2 cellular contexts compared by ENCODE assay signal in the genomic region with DNA sequence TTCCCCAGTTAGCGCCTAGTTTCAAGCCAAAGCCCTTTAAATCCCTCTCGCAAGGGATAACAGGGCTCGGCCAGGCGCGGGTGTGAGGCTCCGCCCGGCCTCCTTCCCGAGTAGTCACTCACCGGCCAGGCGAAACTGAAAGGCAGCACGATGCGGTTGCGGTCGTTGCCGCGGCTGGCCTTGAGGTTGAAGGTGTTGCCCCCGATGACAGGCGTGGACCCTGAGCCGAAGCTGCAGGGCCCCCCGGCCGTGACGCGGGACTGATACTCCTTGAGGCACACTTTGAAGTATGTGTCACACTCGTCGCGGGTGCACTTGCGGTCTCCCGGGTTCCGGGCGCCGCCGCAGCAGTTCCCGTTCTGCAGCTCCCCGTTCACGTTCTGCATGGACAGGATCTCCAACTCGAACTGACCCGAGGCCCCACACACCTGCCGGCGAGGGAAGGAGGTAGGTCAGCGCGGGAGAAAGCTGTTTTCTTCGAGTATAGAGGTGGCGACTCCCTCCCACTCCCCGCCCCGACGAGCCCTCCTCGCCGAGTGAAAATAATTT.
A peak's percentile ranks its signal among the peaks of the same experiment; 100 is the strongest.
TF ChIP-seq lines count a peak whose summit lies in the region.

No MANE protein-coding gene starts in this region.

TF ChIP-seq in WTC11, 78 proteins besides CTCF, POLR2A, EP300 and RAD21 (continues in another document):
- TF ChIP-seq, protein P1, sequence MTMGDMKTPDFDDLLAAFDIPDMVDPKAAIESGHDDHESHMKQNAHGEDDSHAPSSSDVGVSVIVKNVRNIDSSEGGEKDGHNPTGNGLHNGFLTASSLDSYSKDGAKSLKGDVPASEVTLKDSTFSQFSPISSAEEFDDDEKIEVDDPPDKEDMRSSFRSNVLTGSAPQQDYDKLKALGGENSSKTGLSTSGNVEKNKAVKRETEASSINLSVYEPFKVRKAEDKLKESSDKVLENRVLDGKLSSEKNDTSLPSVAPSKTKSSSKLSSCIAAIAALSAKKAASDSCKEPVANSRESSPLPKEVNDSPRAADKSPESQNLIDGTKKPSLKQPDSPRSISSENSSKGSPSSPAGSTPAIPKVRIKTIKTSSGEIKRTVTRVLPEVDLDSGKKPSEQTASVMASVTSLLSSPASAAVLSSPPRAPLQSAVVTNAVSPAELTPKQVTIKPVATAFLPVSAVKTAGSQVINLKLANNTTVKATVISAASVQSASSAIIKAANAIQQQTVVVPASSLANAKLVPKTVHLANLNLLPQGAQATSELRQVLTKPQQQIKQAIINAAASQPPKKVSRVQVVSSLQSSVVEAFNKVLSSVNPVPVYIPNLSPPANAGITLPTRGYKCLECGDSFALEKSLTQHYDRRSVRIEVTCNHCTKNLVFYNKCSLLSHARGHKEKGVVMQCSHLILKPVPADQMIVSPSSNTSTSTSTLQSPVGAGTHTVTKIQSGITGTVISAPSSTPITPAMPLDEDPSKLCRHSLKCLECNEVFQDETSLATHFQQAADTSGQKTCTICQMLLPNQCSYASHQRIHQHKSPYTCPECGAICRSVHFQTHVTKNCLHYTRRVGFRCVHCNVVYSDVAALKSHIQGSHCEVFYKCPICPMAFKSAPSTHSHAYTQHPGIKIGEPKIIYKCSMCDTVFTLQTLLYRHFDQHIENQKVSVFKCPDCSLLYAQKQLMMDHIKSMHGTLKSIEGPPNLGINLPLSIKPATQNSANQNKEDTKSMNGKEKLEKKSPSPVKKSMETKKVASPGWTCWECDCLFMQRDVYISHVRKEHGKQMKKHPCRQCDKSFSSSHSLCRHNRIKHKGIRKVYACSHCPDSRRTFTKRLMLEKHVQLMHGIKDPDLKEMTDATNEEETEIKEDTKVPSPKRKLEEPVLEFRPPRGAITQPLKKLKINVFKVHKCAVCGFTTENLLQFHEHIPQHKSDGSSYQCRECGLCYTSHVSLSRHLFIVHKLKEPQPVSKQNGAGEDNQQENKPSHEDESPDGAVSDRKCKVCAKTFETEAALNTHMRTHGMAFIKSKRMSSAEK (CRISPR knock-in tag; IDR thresholded peaks at IDR 0.05; ENCODE audit: borderline replicate concordance): no peak
- TF ChIP-seq GABPB1 (CRISPR knock-in tag; IDR thresholded peaks at IDR 0.05) (peak; percentile 40; the same call in 1 of the 2 replicates), FOXP1 (CRISPR knock-in tag; IDR thresholded peaks at IDR 0.05; ENCODE audit: borderline replicate concordance) (no peak), ZNF317 (CRISPR knock-in tag; IDR thresholded peaks at IDR 0.05; ENCODE audit: borderline replicate concordance, low read depth) (no peak), ZNF219 (CRISPR knock-in tag; IDR thresholded peaks at IDR 0.05; ENCODE audit: borderline replicate concordance) (no peak), NR1H2 (CRISPR knock-in tag; IDR thresholded peaks at IDR 0.05) (no peak), ZBTB21 (CRISPR knock-in tag; IDR thresholded peaks at IDR 0.05; ENCODE audit: borderline replicate concordance) (no peak), ZNF263 (CRISPR knock-in tag; IDR thresholded peaks at IDR 0.05; ENCODE audit: low read depth) (no peak), ESRRA (CRISPR knock-in tag; IDR thresholded peaks at IDR 0.05; ENCODE audit: borderline replicate concordance) (no peak), ZNF671 (CRISPR knock-in tag; IDR thresholded peaks at IDR 0.05) (no peak), NFE2L1 (CRISPR knock-in tag; IDR thresholded peaks at IDR 0.05) (no peak), ETV6 (CRISPR knock-in tag; IDR thresholded peaks at IDR 0.05) (no peak)
- TF ChIP-seq, protein P2, sequence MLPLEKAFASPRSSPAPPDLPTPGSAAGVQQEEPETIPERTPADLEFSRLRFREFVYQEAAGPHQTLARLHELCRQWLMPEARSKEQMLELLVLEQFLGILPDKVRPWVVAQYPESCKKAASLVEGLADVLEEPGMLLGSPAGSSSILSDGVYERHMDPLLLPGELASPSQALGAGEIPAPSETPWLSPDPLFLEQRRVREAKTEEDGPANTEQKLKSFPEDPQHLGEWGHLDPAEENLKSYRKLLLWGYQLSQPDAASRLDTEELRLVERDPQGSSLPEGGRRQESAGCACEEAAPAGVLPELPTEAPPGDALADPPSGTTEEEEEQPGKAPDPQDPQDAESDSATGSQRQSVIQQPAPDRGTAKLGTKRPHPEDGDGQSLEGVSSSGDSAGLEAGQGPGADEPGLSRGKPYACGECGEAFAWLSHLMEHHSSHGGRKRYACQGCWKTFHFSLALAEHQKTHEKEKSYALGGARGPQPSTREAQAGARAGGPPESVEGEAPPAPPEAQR (CRISPR knock-in tag; IDR thresholded peaks at IDR 0.05): no peak
- TF ChIP-seq, protein P3, sequence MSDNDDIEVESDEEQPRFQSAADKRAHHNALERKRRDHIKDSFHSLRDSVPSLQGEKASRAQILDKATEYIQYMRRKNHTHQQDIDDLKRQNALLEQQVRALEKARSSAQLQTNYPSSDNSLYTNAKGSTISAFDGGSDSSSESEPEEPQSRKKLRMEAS (CRISPR knock-in tag; IDR thresholded peaks at IDR 0.05): 0 out of 2 replicates have a peak, but pooled peaks have one; percentile 22
- TF ChIP-seq, protein P4, sequence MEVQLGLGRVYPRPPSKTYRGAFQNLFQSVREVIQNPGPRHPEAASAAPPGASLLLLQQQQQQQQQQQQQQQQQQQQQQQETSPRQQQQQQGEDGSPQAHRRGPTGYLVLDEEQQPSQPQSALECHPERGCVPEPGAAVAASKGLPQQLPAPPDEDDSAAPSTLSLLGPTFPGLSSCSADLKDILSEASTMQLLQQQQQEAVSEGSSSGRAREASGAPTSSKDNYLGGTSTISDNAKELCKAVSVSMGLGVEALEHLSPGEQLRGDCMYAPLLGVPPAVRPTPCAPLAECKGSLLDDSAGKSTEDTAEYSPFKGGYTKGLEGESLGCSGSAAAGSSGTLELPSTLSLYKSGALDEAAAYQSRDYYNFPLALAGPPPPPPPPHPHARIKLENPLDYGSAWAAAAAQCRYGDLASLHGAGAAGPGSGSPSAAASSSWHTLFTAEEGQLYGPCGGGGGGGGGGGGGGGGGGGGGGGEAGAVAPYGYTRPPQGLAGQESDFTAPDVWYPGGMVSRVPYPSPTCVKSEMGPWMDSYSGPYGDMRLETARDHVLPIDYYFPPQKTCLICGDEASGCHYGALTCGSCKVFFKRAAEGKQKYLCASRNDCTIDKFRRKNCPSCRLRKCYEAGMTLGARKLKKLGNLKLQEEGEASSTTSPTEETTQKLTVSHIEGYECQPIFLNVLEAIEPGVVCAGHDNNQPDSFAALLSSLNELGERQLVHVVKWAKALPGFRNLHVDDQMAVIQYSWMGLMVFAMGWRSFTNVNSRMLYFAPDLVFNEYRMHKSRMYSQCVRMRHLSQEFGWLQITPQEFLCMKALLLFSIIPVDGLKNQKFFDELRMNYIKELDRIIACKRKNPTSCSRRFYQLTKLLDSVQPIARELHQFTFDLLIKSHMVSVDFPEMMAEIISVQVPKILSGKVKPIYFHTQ (CRISPR knock-in tag; IDR thresholded peaks at IDR 0.05): no peak
- TF ChIP-seq, protein P5, sequence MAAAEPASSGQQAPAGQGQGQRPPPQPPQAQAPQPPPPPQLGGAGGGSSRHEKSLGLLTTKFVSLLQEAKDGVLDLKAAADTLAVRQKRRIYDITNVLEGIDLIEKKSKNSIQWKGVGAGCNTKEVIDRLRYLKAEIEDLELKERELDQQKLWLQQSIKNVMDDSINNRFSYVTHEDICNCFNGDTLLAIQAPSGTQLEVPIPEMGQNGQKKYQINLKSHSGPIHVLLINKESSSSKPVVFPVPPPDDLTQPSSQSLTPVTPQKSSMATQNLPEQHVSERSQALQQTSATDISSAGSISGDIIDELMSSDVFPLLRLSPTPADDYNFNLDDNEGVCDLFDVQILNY (CRISPR knock-in tag; IDR thresholded peaks at IDR 0.05): no peak

TF ChIP-seq in H1, 55 proteins besides CTCF, POLR2A, EP300 and RAD21:
- TF ChIP-seq EZH2 (IDR thresholded peaks at IDR 0.05; ENCODE audit: low read depth, low read length, severe bottlenecking) (no peak), SIRT6 (IDR thresholded peaks at IDR 0.05; ENCODE audit: low read length) (no peak), KDM5A (IDR thresholded peaks at IDR 0.05; ENCODE audit: low read length) (no peak), HDAC2 (IDR thresholded peaks at IDR 0.05; ENCODE audit: borderline replicate concordance in 1 of 2, low read depth in 2 of 2, low read length in 2 of 2) (peak in 1 of 2 experiments; percentile 43; a peak in 1 of 4 replicates), ASH2L (IDR thresholded peaks at IDR 0.05; ENCODE audit: low read length) (peak; percentile 75), SRF (IDR thresholded peaks at IDR 0.05; ENCODE audit: low read depth, low read length) (no peak), TAF7 (optimal IDR thresholded peaks at IDR 0.05; ENCODE audit: borderline replicate concordance, low read depth, low read length) (no peak), BRCA1 (IDR thresholded peaks at IDR 0.05; ENCODE audit: low read depth, low read length) (no peak), SIN3A (conservative IDR thresholded peaks at IDR 0.05 in 1 of 2, IDR thresholded peaks at IDR 0.05 in 1 of 2; ENCODE audit: low read depth in 1 of 2, low read length in 2 of 2) (0 out of 4 replicates have a peak, but pooled peaks have one; percentile 59 to 68), RXRA (IDR thresholded peaks at IDR 0.05; ENCODE audit: insufficient read depth, low read depth, low read length) (no peak), RBBP5 (IDR thresholded peaks at IDR 0.05; ENCODE audit: borderline replicate concordance, low read depth, low read length) (0 out of 2 replicates have a peak, but pooled peaks have one; percentile 40)
- TF ChIP-seq, protein P3 (IDR thresholded peaks at IDR 0.05): peak; percentile 72
- TF ChIP-seq, protein P6, sequence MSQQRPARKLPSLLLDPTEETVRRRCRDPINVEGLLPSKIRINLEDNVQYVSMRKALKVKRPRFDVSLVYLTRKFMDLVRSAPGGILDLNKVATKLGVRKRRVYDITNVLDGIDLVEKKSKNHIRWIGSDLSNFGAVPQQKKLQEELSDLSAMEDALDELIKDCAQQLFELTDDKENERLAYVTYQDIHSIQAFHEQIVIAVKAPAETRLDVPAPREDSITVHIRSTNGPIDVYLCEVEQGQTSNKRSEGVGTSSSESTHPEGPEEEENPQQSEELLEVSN (IDR thresholded peaks at IDR 0.05): peak; percentile 65
